Comparison of ENCODE assay signal across 26 cellular contexts in the genomic region with DNA sequence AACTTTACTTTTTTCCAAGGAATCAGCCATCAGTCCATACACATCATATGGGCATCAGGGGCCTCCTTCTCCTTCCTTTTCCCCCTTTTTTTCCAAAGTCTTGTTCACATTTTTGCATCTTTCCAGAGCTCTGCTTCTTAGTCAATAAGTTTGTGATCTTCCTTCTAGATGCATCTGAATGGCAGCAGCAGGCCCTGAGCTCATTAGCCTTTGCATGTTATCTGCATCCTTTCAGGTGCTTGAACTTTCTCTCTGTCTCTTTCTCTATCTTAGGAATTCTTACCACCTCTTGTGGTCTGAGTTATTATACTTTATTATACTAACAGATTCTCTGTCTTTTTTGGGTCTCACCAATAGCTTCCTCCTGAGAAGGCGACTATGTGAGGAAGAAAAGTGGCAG.
"Had no signal": no experiment of that assay in that cellular context is flagged by ENCODE, and none has a peak within 500 bp of the region (broad histone marks: within the 10 kb centered on the region; RNA-seq: fewer than 3 reads in every experiment).

No MANE protein-coding gene starts in this region.

- H3K4me3 Mint-ChIP-seq: activated CD4-positive, alpha-beta T cell treated with anti-CD3 and anti-CD28 coated beads, Interleukin-2, amount 10 ng/mL, durations not matched to agents 7 days and 5 days; activated CD8-positive, alpha-beta T cell treated with anti-CD3 and anti-CD28 coated beads for 36 hours; activated naive CD8-positive, alpha-beta T cell; activated T-cell treated with anti-CD3 and anti-CD28 coated beads, Interleukin-2, amount 50 U/mL, for 4 hours; activated T-helper 17 cell treated with anti-CD3 and anti-CD28 coated beads, Interleukin-2, amount 50 U/mL, for 72 hours; central memory CD8-positive, alpha-beta T cell; dendritic cell treated with granulocyte-macrophage colony-stimulating factor and Interleukin-4, amounts not matched to agents 40 ng/mL and 50 ng/mL, for 4 days; endodermal cell; T-helper 17 cell; T-helper 2 cell treated with Interferon-gamma antibody and Interleukin-4, amounts not matched to agents 5 μg/mL and 100 μg/mL, for 36 hours had no signal

- H3K36me3 Mint-ChIP-seq: activated naive CD8-positive, alpha-beta T cell had no signal

- DNase-seq: activated CD4-positive, alpha-beta T cell treated with anti-CD3 and anti-CD28 coated beads for 1 hour; activated CD4-positive, alpha-beta T cell treated with anti-CD3 and anti-CD28 coated beads for 4 hours; activated CD4-positive, alpha-beta T cell treated with anti-CD3 and anti-CD28 coated beads, Interleukin-2, amount 10 ng/mL, durations not matched to agents 7 days and 5 days; activated CD4-positive, alpha-beta T cell treated with anti-CD3 and anti-CD28 coated beads, Interleukin-2, amount 50 U/mL, for 48 hours; activated CD8-positive, alpha-beta memory T cell treated with anti-CD3 and anti-CD28 coated beads for 24 hours; activated effector memory CD4-positive, alpha-beta T cell treated with Interleukin-2 at 50 U/mL for 16 hours; activated gamma-delta T cell treated with Interleukin-2 at 50 U/mL for 16 hours; activated naive CD4-positive, alpha-beta T cell treated with anti-CD3 and anti-CD28 coated beads, Interleukin-2, amount 50 U/mL, for 16 hours; activated naive CD4-positive, alpha-beta T cell treated with Interleukin-2 at 50 U/mL for 16 hours; activated T-cell treated with anti-CD3 and anti-CD28 coated beads, Interleukin-2, amount 50 U/mL, for 4 hours; amniotic stem cell; brain microvascular endothelial cell; effector memory CD4-positive, alpha-beta T cell; foreskin fibroblast; T-helper 17 cell; T1000 had no signal

- H3K27ac Mint-ChIP-seq: activated CD4-positive, alpha-beta T cell treated with anti-CD3 and anti-CD28 coated beads, Interleukin-2, amount 10 ng/mL, durations not matched to agents 7 days and 5 days; activated CD8-positive, alpha-beta T cell treated with anti-CD3 and anti-CD28 coated beads for 36 hours; activated naive CD8-positive, alpha-beta T cell; activated T-helper 17 cell treated with anti-CD3 and anti-CD28 coated beads, Interleukin-2, amount 50 U/mL, for 72 hours; dendritic cell treated with granulocyte-macrophage colony-stimulating factor and Interleukin-4, amounts not matched to agents 40 ng/mL and 50 ng/mL, for 4 days; endodermal cell; T-helper 17 cell; T-helper 2 cell treated with Interferon-gamma antibody and Interleukin-4, amounts not matched to agents 5 μg/mL and 100 μg/mL, for 36 hours had no signal

- H3K27ac ChIP-seq: brain microvascular endothelial cell, coronary artery, dorsolateral prefrontal cortex had no signal

- H3K27me3 Mint-ChIP-seq: activated naive CD8-positive, alpha-beta T cell; central memory CD8-positive, alpha-beta T cell; dendritic cell treated with granulocyte-macrophage colony-stimulating factor and Interleukin-4, amounts not matched to agents 40 ng/mL and 50 ng/mL, for 4 days had no signal

- H3K27me3 ChIP-seq: brain microvascular endothelial cell, dorsolateral prefrontal cortex had no signal

- H3K36me3 ChIP-seq: brain microvascular endothelial cell had no signal

- H3K9me3 Mint-ChIP-seq: activated CD4-positive, alpha-beta T cell treated with anti-CD3 and anti-CD28 coated beads, Interleukin-2, amount 10 ng/mL, durations not matched to agents 7 days and 5 days; activated T-cell treated with anti-CD3 and anti-CD28 coated beads, Interleukin-2, amount 50 U/mL, for 4 hours; activated T-helper 17 cell treated with anti-CD3 and anti-CD28 coated beads, Interleukin-2, amount 50 U/mL, for 72 hours; central memory CD8-positive, alpha-beta T cell; dendritic cell treated with granulocyte-macrophage colony-stimulating factor and Interleukin-4, amounts not matched to agents 40 ng/mL and 50 ng/mL, for 4 days; endodermal cell; T-helper 2 cell treated with Interferon-gamma antibody and Interleukin-4, amounts not matched to agents 5 μg/mL and 100 μg/mL, for 36 hours had no signal

- H3K4me1 Mint-ChIP-seq: activated CD4-positive, alpha-beta T cell treated with anti-CD3 and anti-CD28 coated beads, Interleukin-2, amount 10 ng/mL, durations not matched to agents 7 days and 5 days; activated T-helper 17 cell treated with anti-CD3 and anti-CD28 coated beads, Interleukin-2, amount 50 U/mL, for 72 hours; central memory CD8-positive, alpha-beta T cell; T-helper 17 cell had no signal

- ATAC-seq: activated CD8-positive, alpha-beta T cell treated with anti-CD3 and anti-CD28 coated beads for 36 hours; activated T-cell treated with anti-CD3 and anti-CD28 coated beads, Interleukin-2, amount 50 U/mL, for 4 hours; activated T-helper 17 cell treated with anti-CD3 and anti-CD28 coated beads, Interleukin-2, amount 50 U/mL, for 72 hours; esophagus mucosa; T-helper 17 cell had no signal

- H3K4me3 ChIP-seq: coronary artery, dorsolateral prefrontal cortex had no signal
